9 cellular contexts compared by ENCODE assay signal in genomic region chr12:992647-993046, GRCh38. TPM values are rescaled to one million over a fixed set of nuclear protein-coding genes. Genes with fewer than 3 reads are reported as not detected.
DNase-seq lines count a peak whose midpoint lies in the region; ATAC-seq, FAIRE-seq and TF ChIP-seq lines count a peak whose summit lies in the region.
"Had no signal": no experiment of that assay in that cellular context is flagged by ENCODE, and none has a peak within 500 bp of the region (broad histone marks: within the 10 kb centered on the region; RNA-seq: fewer than 3 reads in every experiment).

No MANE protein-coding gene starts in this region.

- H3K79me2 ChIP-seq in GM23248 (ENCODE audit: insufficient read depth) (peaks cover 73% of the 10 kb centered on the region), endothelial cell of umbilical vein (ENCODE audit: control insufficient read depth, insufficient read depth, low read length) (peaks cover 37% of the 10 kb centered on the region)

- H3K4me3 ChIP-seq in GM23248: peak overlapping the region; percentile 74
- no peak overlapping the region for H3K4me3 ChIP-seq in endothelial cell of umbilical vein (replicated peaks in 1 of 3; ENCODE audit: insufficient read depth in 1 of 3, low read depth in 1 of 3, low read length in 3 of 3)

- H2AFZ ChIP-seq in GM23248 (no peak overlapping the region), endothelial cell of umbilical vein (ENCODE audit: low read depth, low read length) (no peak overlapping the region)

- H3K27ac ChIP-seq in GM23248: peak overlapping the region; percentile 95; the same call in 1 of the 2 replicates
- H3K27ac ChIP-seq in endothelial cell of umbilical vein (ENCODE audit: insufficient read depth, low read depth, low read length): no peak overlapping the region

- H3K9me3 Mint-ChIP-seq in osteocyte (ENCODE audit: unreplicated experiment): no peaks in the 10 kb centered on the region

- TF ChIP-seq POLR2A in endothelial cell of umbilical vein (IDR thresholded peaks at IDR 0.05; ENCODE audit: low read depth, low read length): no peak

- no peaks in the 10 kb centered on the region for H3K27me3 ChIP-seq in GM23248 (replicated peaks; ENCODE audit: insufficient read depth)
- no peaks in the 10 kb centered on the region for H3K27me3 ChIP-seq in endothelial cell of umbilical vein (ENCODE audit: control insufficient read depth in 2 of 2, insufficient read depth in 2 of 2, low read length in 2 of 2)
- H3K27me3 ChIP-seq: suprapubic skin had no signal

- H4K20me1 ChIP-seq in GM23248 (ENCODE audit: insufficient read depth): 0 out of 2 replicates have a peak, but pooled peaks cover 5% of the 10 kb centered on the region
- H4K20me1 ChIP-seq in endothelial cell of umbilical vein (replicated peaks; ENCODE audit: control insufficient read depth, extremely low read depth, insufficient read depth, low read length): no peaks in the 10 kb centered on the region

- FAIRE-seq in endothelial cell of umbilical vein (lab: Jason Lieb, UNC): no peak

- dilution Hi-C loops in endothelial cell of umbilical vein (cut with MboI; ENCODE audit: extremely low pct_ligation_motif_present, low sequenced_read_pairs): no loop called here

- H3K9me3 ChIP-seq in GM23248 (ENCODE audit: low read depth) (no peaks in the 10 kb centered on the region), endothelial cell of umbilical vein (replicated peaks; ENCODE audit: control insufficient read depth, insufficient read depth, low read length) (no peaks in the 10 kb centered on the region)
- H3K9me3 ChIP-seq: suprapubic skin had no signal

- WGBS in GM23248 (ENCODE audit: low coverage in 1 of 2, low lambda C conversion rate in 2 of 2, missing lambda C conversion rate in 2 of 2), 2 experiments: 96 to 100% methylated on average over 1 of the region's 1 CpG

- no peak for TF ChIP-seq CTCF in endothelial cell of umbilical vein (IDR thresholded peaks at IDR 0.05; ENCODE audit: extremely low read depth in 1 of 2, insufficient read depth in 1 of 2, low read depth in 1 of 2, low read length in 2 of 2)
- TF ChIP-seq CTCF in osteocyte (IDR thresholded peaks at IDR 0.05): no peak

- CTCF ChIA-PET in endothelial cell of umbilical vein (lab: Charles Lee): interaction anchor here (1.1 to 6.6 kb wide), 4 partner anchors 11 to 100 kb away, joined by 3 to 66 read pairs (median 14); partner anchors contain the start of gene RAD52

- POLR2A ChIA-PET in endothelial cell of umbilical vein (lab: Charles Lee): interaction anchor here (0.5 to 2.3 kb wide), 2 partner anchors 17 to 101 kb away, joined by 5 read pairs; no protein-coding TSS in a partner anchor

- no peaks in the 10 kb centered on the region for H3K27me3 Mint-ChIP-seq in osteocyte (ENCODE audit: unreplicated experiment)

- no peaks in the 10 kb centered on the region for H3K9me2 ChIP-seq in GM23248 (ENCODE audit: insufficient read depth)

- in situ Hi-C loops in GM23248 (cut with MboI): no loop called here

- peak overlapping the region; percentile 89 for H3K4me2 ChIP-seq in GM23248 (ENCODE audit: unreplicated experiment)
- peak overlapping the region; percentile 65 for H3K4me2 ChIP-seq in endothelial cell of umbilical vein (ENCODE audit: insufficient read depth, low read length)

- H3K4me1 ChIP-seq in GM23248 (ENCODE audit: insufficient read depth): peaks cover 33% of the 10 kb centered on the region
- H3K4me1 ChIP-seq in endothelial cell of umbilical vein (ENCODE audit: control insufficient read depth, extremely low read depth, insufficient read depth, low read length): peaks cover 25% of the 10 kb centered on the region

- no TSS peak for BruUV-seq in endothelial cell of umbilical vein (replicated peaks; lab: Mats Ljungman, UMichigan)

- H3K4me3 Mint-ChIP-seq in osteocyte (ENCODE audit: unreplicated experiment): peak overlapping the region; percentile 88

- no peak for DNase-seq in GM23248
- DNase-seq in OCI-M1 (lab: John Stamatoyannopoulos, UW): peak; percentile 26
- no peak for DNase-seq in endothelial cell of umbilical vein (ENCODE audit: low read depth, low spot score)
- DNase-seq in osteocyte (ENCODE audit: extremely low spot score, unreplicated experiment): no peak

- intact Hi-C loops in endothelial cell of umbilical vein (cut with micrococcal nuclease): loop anchor here (5.0 kb wide), 2 partner anchors 100 to 350 kb away; no protein-coding TSS in a partner anchor

- H3F3A ChIP-seq in GM23248 (ENCODE audit: insufficient read depth): peaks cover 56% of the 10 kb centered on the region

- no peaks in the 10 kb centered on the region for H3K9me1 ChIP-seq in endothelial cell of umbilical vein (replicated peaks; ENCODE audit: control insufficient read depth, extremely low read depth, insufficient read depth, low read length)

- ATAC-seq in GM21576 (IDR thresholded peaks at IDR 0.05; ENCODE audit: unreplicated experiment): no peak
- no peak for ATAC-seq in HG03439 (IDR thresholded peaks at IDR 0.05; ENCODE audit: unreplicated experiment)
- ATAC-seq in GM21528 (IDR thresholded peaks at IDR 0.05; ENCODE audit: low FRiP score, unreplicated experiment): no peak
- ATAC-seq: sciatic nerve had no signal

- H3K4me1 Mint-ChIP-seq in osteocyte (ENCODE audit: unreplicated experiment): peaks cover 48% of the 10 kb centered on the region

- H3K9ac ChIP-seq in GM23248 (peak overlapping the region; percentile 99), endothelial cell of umbilical vein (replicated peaks; ENCODE audit: extremely low read depth, insufficient read depth, low read length) (no peak overlapping the region)

- H3K36me3 Mint-ChIP-seq in osteocyte (ENCODE audit: unreplicated experiment): no peaks in the 10 kb centered on the region

- H3K36me3 ChIP-seq in GM23248 (ENCODE audit: low read depth) (no peaks in the 10 kb centered on the region), endothelial cell of umbilical vein (ENCODE audit: control insufficient read depth in 2 of 2, extremely low read depth in 1 of 2, insufficient read depth in 2 of 2, low read length in 2 of 2) (no peaks in the 10 kb centered on the region)
- H3K36me3 ChIP-seq: suprapubic skin had no signal

- peak overlapping the region; percentile 91 for H3K27ac Mint-ChIP-seq in osteocyte (ENCODE audit: unreplicated experiment)

TF ChIP-seq in endothelial cell of umbilical vein, 7 proteins besides CTCF, POLR2A, EP300 and RAD21:
- TF ChIP-seq JUN (IDR thresholded peaks at IDR 0.05; ENCODE audit: borderline replicate concordance, insufficient read depth, insufficient read length, low read depth) (no peak), POLR2AphosphoS5 (IDR thresholded peaks at IDR 0.05; ENCODE audit: insufficient read depth, low read depth, low read length) (no peak), GATA2 (IDR thresholded peaks at IDR 0.05; ENCODE audit: insufficient read depth, insufficient read length, low read depth, low read length) (no peak), MAX (IDR thresholded peaks at IDR 0.05; ENCODE audit: insufficient read depth, insufficient read length) (no peak), FOS (IDR thresholded peaks at IDR 0.05; ENCODE audit: borderline replicate concordance, insufficient read depth, low read length) (no peak), MYC (IDR thresholded peaks at IDR 0.05; ENCODE audit: low read depth, low read length) (no peak), EZH2 (IDR thresholded peaks at IDR 0.05; ENCODE audit: borderline replicate concordance, low read depth, low read length, severe bottlenecking) (no peak)

RNA-seq across cellular contexts. Expression of gene ERC1, which starts 1.6 kb away (rescaled TPM):
- total RNA-seq in GM23248 (2014; rRNA removed; shearing (Covaris generic)): 23.3 and 26.4 TPM in 2 replicates
- 20.5 and 21.5 TPM in 2 replicates for polyA plus RNA-seq in GM23248 (2016; fragmentation: Nextera tagmentation; extraction: Ambion mirVana)
- total RNA-seq in endothelial cell of umbilical vein: 60.0 and 66.1 TPM in 2 replicates
- 11.7 and 17.5 TPM in 2 replicates for polyA plus RNA-seq in endothelial cell of umbilical vein
- polyA plus RNA-seq in endothelial cell of umbilical vein (2011; cell fraction: cytosol; rRNA removed): 11.0 and 11.7 TPM in 2 replicates
- 20.5 and 27.6 TPM in 2 replicates for polyA plus RNA-seq in endothelial cell of umbilical vein (2011; cell fraction: nucleus; rRNA removed)
- 17.5 and 19.1 TPM in 2 replicates for polyA plus RNA-seq in endothelial cell of umbilical vein (2012)
- polyA minus RNA-seq in endothelial cell of umbilical vein: 87.6 and 103 TPM in 2 replicates
- 29.7 TPM for polyA minus RNA-seq in endothelial cell of umbilical vein (2011; cell fraction: cytosol; rRNA and poly(A)+ RNA removed)
- polyA minus RNA-seq in endothelial cell of umbilical vein (2011; cell fraction: nucleus; rRNA and poly(A)+ RNA removed): 95.6 and 95.8 TPM in 2 replicates
- total RNA-seq in osteocyte: 79.5 and 83.9 TPM in 2 replicates

RNA-seq across cellular contexts. Expression of gene RAD52, which starts 43.2 kb away (rescaled TPM):
- total RNA-seq in GM23248 (2014; rRNA removed; shearing (Covaris generic)): 16.1 and 20.0 TPM in 2 replicates
- polyA plus RNA-seq in GM23248 (2016; fragmentation: Nextera tagmentation; extraction: Ambion mirVana) (5.0 and 7.4 TPM in 2 replicates), endothelial cell of umbilical vein (9.4 and 9.5 TPM in 2 replicates)
- total RNA-seq in endothelial cell of umbilical vein (10.2 and 16.1 TPM in 2 replicates), osteocyte (15.4 and 17.8 TPM in 2 replicates)
- polyA plus RNA-seq in endothelial cell of umbilical vein (2011; cell fraction: cytosol; rRNA removed): 7.5 and 8.5 TPM in 2 replicates
- polyA plus RNA-seq in endothelial cell of umbilical vein (2011; cell fraction: nucleus; rRNA removed): 41.8 and 46.4 TPM in 2 replicates
- polyA plus RNA-seq in endothelial cell of umbilical vein (2012): 7.5 and 7.8 TPM in 2 replicates
- 24.8 and 25.4 TPM in 2 replicates for polyA minus RNA-seq in endothelial cell of umbilical vein
- 10.8 TPM for polyA minus RNA-seq in endothelial cell of umbilical vein (2011; cell fraction: cytosol; rRNA and poly(A)+ RNA removed)
- 19.3 and 20.5 TPM in 2 replicates for polyA minus RNA-seq in endothelial cell of umbilical vein (2011; cell fraction: nucleus; rRNA and poly(A)+ RNA removed)
